Comparison of ENCODE assay signal across 8 cellular contexts in genomic region chr5:146291421-146292074, GRCh38. TPM values are rescaled to one million over a fixed set of nuclear protein-coding genes. Genes with fewer than 3 reads are reported as not detected.
DNase-seq lines count a peak whose midpoint lies in the region; ATAC-seq, FAIRE-seq and TF ChIP-seq lines count a peak whose summit lies in the region.

No MANE protein-coding gene starts in this region.

- H2AFZ ChIP-seq in GM23338 = no peak overlapping the region
- H2AFZ ChIP-seq in Loucy (ENCODE audit: low read length) = no peak overlapping the region
- no peak overlapping the region for H2AFZ ChIP-seq in trophoblast cell (ENCODE audit: insufficient read depth, low read length, poor library complexity)

- no peak for TF ChIP-seq POLR2A in A549 (IDR thresholded peaks at IDR 0.05; ENCODE audit: low read length)

- H3K9me3 ChIP-seq in A549 (no peaks in the 10 kb centered on the region), Loucy (ENCODE audit: insufficient read depth, low read depth, low read length) (no peaks in the 10 kb centered on the region), trophoblast cell (ENCODE audit: insufficient read depth, low read depth, low read length) (no peaks in the 10 kb centered on the region)

- H3K27me3 ChIP-seq in GM23338 (ENCODE audit: insufficient read depth) = no peaks in the 10 kb centered on the region
- H3K27me3 ChIP-seq in Loucy (ENCODE audit: insufficient read depth, low read length, poor library complexity, severe bottlenecking) = no peaks in the 10 kb centered on the region
- H3K27me3 ChIP-seq in trophoblast cell (ENCODE audit: insufficient read depth, low read length) = no peaks in the 10 kb centered on the region

- TF ChIP-seq RAD21 in A549 (conservative IDR thresholded peaks at IDR 0.05 in 1 of 2, IDR thresholded peaks at IDR 0.05 in 1 of 2) = peak; percentile 59 to 64

- H3K4me3 ChIP-seq in A549 (no peak overlapping the region), GM23338 (no peak overlapping the region), Loucy (ENCODE audit: low read length, poor library complexity, severe bottlenecking) (no peak overlapping the region), fibroblast of the aortic adventitia (ENCODE audit: low read depth, low read length) (no peak overlapping the region), trophoblast cell (ENCODE audit: low read depth, low read length) (no peak overlapping the region)

- no peaks in the 10 kb centered on the region for H3K9me3 Mint-ChIP-seq in GM23338

- ATAC-seq in A549 (peak; percentile 80 to 88), GM23338 (peak; percentile 83)

- no peak overlapping the region for H4K12ac ChIP-seq in trophoblast cell (ENCODE audit: low read depth, low read length)

- H2BK12ac ChIP-seq in trophoblast cell (ENCODE audit: low read length) = no peak overlapping the region

- CTCF ChIA-PET in A549 (lab: Yijun Ruan, JAX) = interaction anchor here (0.7 to 1.4 kb wide), 4 partner anchors 33 to 137 kb away, joined by 3 to 9 read pairs (median 4); no protein-coding TSS in a partner anchor

- peaks cover 5% of the 10 kb centered on the region; the same call in 2 of the 3 replicates for H3K36me3 Mint-ChIP-seq in GM23338 (ENCODE audit: low read depth)

- no peak overlapping the region for H3K27ac Mint-ChIP-seq in GM23338

- no peak overlapping the region for H3K4me3 Mint-ChIP-seq in GM23338

- TF ChIP-seq EP300 in A549 (IDR thresholded peaks at IDR 0.05) = no peak

- no peak overlapping the region for H2BK120ac ChIP-seq in trophoblast cell (ENCODE audit: insufficient read depth, low read length, poor library complexity)

- no peak overlapping the region for H3K4ac ChIP-seq in trophoblast cell (ENCODE audit: low read depth, low read length)

- no peaks in the 10 kb centered on the region for H3K9me2 ChIP-seq in GM23338 (ENCODE audit: insufficient read depth)
- no peaks in the 10 kb centered on the region for H3K9me2 ChIP-seq in Loucy (replicated peaks; ENCODE audit: low read depth, low read length)

- no peak overlapping the region for H3K4me2 ChIP-seq in A549
- H3K4me2 ChIP-seq in GM23338 = no peak overlapping the region
- no peak overlapping the region for H3K4me2 ChIP-seq in Loucy (ENCODE audit: low read depth, low read length, poor library complexity, severe bottlenecking)
- H3K4me2 ChIP-seq in trophoblast cell (ENCODE audit: low read length) = no peak overlapping the region

- no peaks in the 10 kb centered on the region for H3K79me2 ChIP-seq in GM23338 (replicated peaks; ENCODE audit: insufficient read depth)
- H3K79me2 ChIP-seq in Loucy (ENCODE audit: insufficient read depth, low read length) = no peaks in the 10 kb centered on the region
- no peaks in the 10 kb centered on the region for H3K79me2 ChIP-seq in trophoblast cell (ENCODE audit: control insufficient read depth, insufficient read depth, low read length, poor library complexity)

- H2BK5ac ChIP-seq in trophoblast cell (ENCODE audit: low read depth, low read length, poor library complexity) = no peak overlapping the region

- no peak overlapping the region for H3K23ac ChIP-seq in trophoblast cell (ENCODE audit: low read length)

- no peaks in the 10 kb centered on the region for H3K27me3 Mint-ChIP-seq in GM23338 (ENCODE audit: insufficient read depth, low read depth, poor library complexity)

- no peak overlapping the region for H2AK5ac ChIP-seq in trophoblast cell (ENCODE audit: low read length)

- H3K36me3 ChIP-seq in GM23338 (ENCODE audit: insufficient read depth) = no peaks in the 10 kb centered on the region; the same call in 1 of the 2 replicates
- peaks cover 9% of the 10 kb centered on the region; the same call in 1 of the 2 replicates for H3K36me3 ChIP-seq in Loucy (ENCODE audit: insufficient read depth, low read length)
- H3K36me3 ChIP-seq in trophoblast cell (ENCODE audit: control insufficient read depth in 1 of 2, insufficient read depth in 2 of 2, low read length in 2 of 2) = no peaks in the 10 kb centered on the region

- H3K4me1 ChIP-seq in A549 (0 out of 3 replicates have a peak, but pooled peaks cover 4% of the 10 kb centered on the region), GM23338 (ENCODE audit: insufficient read depth) (no peaks in the 10 kb centered on the region), Loucy (ENCODE audit: insufficient read depth, low read length, poor library complexity, severe bottlenecking) (no peaks in the 10 kb centered on the region), trophoblast cell (ENCODE audit: control insufficient read depth in 1 of 2, insufficient read depth in 2 of 2, low read length in 2 of 2) (no peaks in the 10 kb centered on the region)

- FAIRE-seq in A549 (lab: Jason Lieb, UNC) = peak; percentile 59

- no peaks in the 10 kb centered on the region for H3K79me1 ChIP-seq in trophoblast cell (ENCODE audit: low read length)

- TF ChIP-seq CTCF in A549 (IDR thresholded peaks at IDR 0.05) (peak; percentile 67), GM23338 (conservative IDR thresholded peaks at IDR 0.05; ENCODE audit: low read depth in 2 of 2) (peak; percentile 65 to 81), Loucy (conservative IDR thresholded peaks at IDR 0.05; ENCODE audit: low read length) (peak; percentile 73), fibroblast of the aortic adventitia (IDR thresholded peaks at IDR 0.05; ENCODE audit: insufficient read depth, low read length) (peak; percentile 60)

- peak; percentile 54 to 63 for DNase-seq in A549 (ENCODE audit: low read depth in 1 of 2, low spot score in 1 of 2)
- DNase-seq in GF-D8 (lab: John Stamatoyannopoulos, UW) = peak; percentile 16
- peak; percentile 82 for DNase-seq in GM23338 (ENCODE audit: low spot score)
- DNase-seq in SKM-1 treated with dmso at 0.1 percent for 144 hours (lab: John Stamatoyannopoulos, UW; ENCODE audit: unreplicated experiment) = peak; percentile 46
- peak; percentile 63 for DNase-seq in fibroblast of the aortic adventitia (ENCODE audit: low read depth)
- DNase-seq in trophoblast cell = peak; percentile 7 to 75
- DNase-seq in COLO668 (lab: John Stamatoyannopoulos, UW; ENCODE audit: unreplicated experiment) = no peak

- WGBS in A549 (ENCODE audit: missing lambda C conversion rate) = 25% methylated on average over 5 of the region's 5 CpGs
- WGBS in trophoblast cell (ENCODE audit: extremely low coverage, insufficient coverage, insufficient read length) = no CpG with 5 or more reads among the region's 5 CpGs

- H3F3A ChIP-seq in GM23338 (replicated peaks; ENCODE audit: low read depth) = no peaks in the 10 kb centered on the region
- H3F3A ChIP-seq in Loucy (ENCODE audit: low read depth) = no peaks in the 10 kb centered on the region

- peaks cover 4% of the 10 kb centered on the region; the same call in 1 of the 3 replicates for H3K4me1 Mint-ChIP-seq in GM23338

- no peak overlapping the region for H4K91ac ChIP-seq in trophoblast cell (ENCODE audit: low read depth, low read length)

- no peak overlapping the region for H3K14ac ChIP-seq in trophoblast cell (ENCODE audit: low read length)

- H3K9ac ChIP-seq in Loucy (ENCODE audit: low read depth, low read length, poor library complexity, severe bottlenecking) = no peak overlapping the region
- H3K9ac ChIP-seq in trophoblast cell (ENCODE audit: low read length) = no peak overlapping the region

- no peaks in the 10 kb centered on the region for H4K20me1 ChIP-seq in GM23338 (replicated peaks; ENCODE audit: insufficient read depth)
- H4K20me1 ChIP-seq in Loucy (ENCODE audit: insufficient read depth, low read length, poor library complexity, severe bottlenecking) = no peaks in the 10 kb centered on the region

- H3K27ac ChIP-seq in A549 = no peak overlapping the region
- H3K27ac ChIP-seq in GM23338 (ENCODE audit: low read depth) = no peak overlapping the region
- no peak overlapping the region for H3K27ac ChIP-seq in trophoblast cell (ENCODE audit: low read depth, low read length)

- POLR2A ChIA-PET in A549 (lab: Yijun Ruan, JAX) = no interaction called here

- H4K8ac ChIP-seq in trophoblast cell (ENCODE audit: low read depth, low read length) = no peak overlapping the region

- no peak overlapping the region for H3K18ac ChIP-seq in trophoblast cell (ENCODE audit: low read length)

TF ChIP-seq in A549, 52 proteins besides CTCF, POLR2A, EP300 and RAD21:
- TF ChIP-seq SMC3 (IDR thresholded peaks at IDR 0.05) (peak; percentile 37; the same call in 2 of the 3 replicates), JUN (IDR thresholded peaks at IDR 0.05) (no peak)

TF ChIP-seq in GM23338, 12 proteins besides CTCF, POLR2A, EP300 and RAD21:
- TF ChIP-seq POLR2AphosphoS5 (IDR thresholded peaks at IDR 0.05; ENCODE audit: low read depth) (0 out of 2 replicates have a peak, but pooled peaks have one; percentile 7), NANOG (IDR thresholded peaks at IDR 0.05; ENCODE audit: borderline replicate concordance) (no peak), ZNF331 (CRISPR knock-in tag; IDR thresholded peaks at IDR 0.05; ENCODE audit: low read depth) (no peak)

RNA-seq across cellular contexts. Expression of gene POU4F3, which starts 47.1 kb away (rescaled TPM):
- 0.10 and 0.13 TPM in 2 replicates for polyA plus RNA-seq in A549 (2011; rRNA removed)
- 0.04 and 0.05 TPM in 2 replicates for polyA plus RNA-seq in A549 (2012; cell fraction: cytosol; rRNA removed)
- polyA plus RNA-seq in A549 (2012; cell fraction: nucleus; rRNA removed) = 0.16 and 0.17 TPM in 2 replicates
- 0.05 to 0.11 TPM (median 0.08 TPM) in 3 replicates for polyA plus RNA-seq in A549 (2017; fragmentation: RNase III; extraction: RNeasy Plus Mini Kit Qiagen cat#74134 plus additional on column Dnase treatment)
- polyA minus RNA-seq in A549 (2011; rRNA and poly(A)+ RNA removed) = not detected in 2 replicates
- 0.49 TPM in 1 of 2 replicates, not detected in the other for total RNA-seq in GM23338 (2014; rRNA removed; shearing (Covaris generic))
- polyA plus RNA-seq in GM23338 (2016; fragmentation: Nextera tagmentation; extraction: Ambion mirVana) = 0.09 TPM in 1 of 2 replicates, not detected in the other
- total RNA-seq in fibroblast of the aortic adventitia (ENCODE audit: low replicate concordance) = 0.09 TPM in 1 of 2 replicates, not detected in the other
- polyA plus RNA-seq in trophoblast cell (2013) = 0.15 and 0.22 TPM in 2 replicates
